In the genomic region with DNA sequence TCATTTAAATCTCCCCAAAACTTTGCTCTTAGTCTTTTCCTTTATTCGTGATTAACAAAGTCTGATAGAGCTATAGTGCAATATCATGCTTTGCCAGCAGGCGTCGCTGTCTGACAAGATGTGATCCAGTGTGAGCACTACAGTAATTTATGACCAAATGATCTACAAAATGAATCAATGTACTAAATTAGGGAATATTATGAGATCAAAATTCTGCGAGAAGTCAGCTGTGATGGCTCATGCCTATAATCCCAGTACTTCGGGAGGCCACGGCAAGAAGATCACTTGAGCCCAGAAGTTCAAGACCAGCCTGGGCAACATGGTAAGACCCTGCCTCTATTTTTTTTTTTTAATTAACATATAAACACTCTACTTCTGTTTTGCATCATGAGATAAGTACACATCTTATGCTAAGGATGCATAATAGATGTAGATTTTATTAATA, we compare ENCODE assay signal across 8 cellular contexts. TPM values are rescaled to one million over a fixed set of nuclear protein-coding genes. Genes with fewer than 3 reads are reported as not detected.
DNase-seq lines count a peak whose midpoint lies in the region; ATAC-seq and TF ChIP-seq lines count a peak whose summit lies in the region.

No MANE protein-coding gene starts in this region.

- H3K9me3 Mint-ChIP-seq in natural killer cell treated with Interleukin-12 subunit alpha and Interleukin-12 subunit beta and Interleukin-15 and Interleukin-18, amount 100 ng/mL, for 72 hours, result peaks cover 4% of the 10 kb centered on the region

- no peak for TF ChIP-seq POLR2A in suprapubic skin (IDR thresholded peaks at IDR 0.05)

- H3K27ac ChIP-seq in effector memory CD4-positive, alpha-beta T cell (ENCODE audit: insufficient read depth, low read length, poor library complexity, severe bottlenecking), result no peak overlapping the region
- H3K27ac ChIP-seq in suprapubic skin, result no peak overlapping the region

- no peak for ATAC-seq in natural killer cell treated with Interleukin-12 subunit alpha and Interleukin-12 subunit beta and Interleukin-15 and Interleukin-18, amount 100 ng/mL, for 72 hours
- ATAC-seq in GM21717 (IDR thresholded peaks at IDR 0.05; ENCODE audit: unreplicated experiment) (no peak), HG03108 (IDR thresholded peaks at IDR 0.05; ENCODE audit: unreplicated experiment) (no peak)

- H3K27me3 ChIP-seq in effector memory CD4-positive, alpha-beta T cell (replicated peaks; ENCODE audit: control insufficient read depth, insufficient read depth, low read length, poor library complexity, severe bottlenecking), result no peaks in the 10 kb centered on the region
- no peaks in the 10 kb centered on the region for H3K27me3 ChIP-seq in suprapubic skin

- H3K27ac Mint-ChIP-seq in natural killer cell treated with Interleukin-12 subunit alpha and Interleukin-12 subunit beta and Interleukin-15 and Interleukin-18, amount 100 ng/mL, for 72 hours, result no peak overlapping the region

- H3K36me3 ChIP-seq in effector memory CD4-positive, alpha-beta T cell (ENCODE audit: control insufficient read depth, insufficient read depth, low read length), result no peaks in the 10 kb centered on the region
- H3K36me3 ChIP-seq in suprapubic skin, result no peaks in the 10 kb centered on the region

- DNase-seq in GDM1 (lab: John Stamatoyannopoulos, UW), result peak; percentile 36
- DNase-seq in NAMALWA (ENCODE audit: low spot score), result peak; percentile 91
- DNase-seq in activated CD4-positive, alpha-beta T cell treated with anti-CD3 and anti-CD28 coated beads, Interleukin-2, amount 50 U/mL, for 1 hour, result peak; percentile 91
- DNase-seq in effector memory CD4-positive, alpha-beta T cell, result peak; percentile 55 to 73 (median 61)
- DNase-seq in natural killer cell treated with Interleukin-12 subunit alpha and Interleukin-12 subunit beta and Interleukin-15 and Interleukin-18, amount 100 ng/mL, for 72 hours (ENCODE audit: low spot score), result peak; percentile 75
- DNase-seq in suprapubic skin (ENCODE audit: low spot score in 2 of 2), result no peak

- peaks cover 11% of the 10 kb centered on the region for H3K36me3 Mint-ChIP-seq in natural killer cell treated with Interleukin-12 subunit alpha and Interleukin-12 subunit beta and Interleukin-15 and Interleukin-18, amount 100 ng/mL, for 72 hours

- 55% methylated on average over 6 of the region's 6 CpGs for WGBS in suprapubic skin

- H3K27me3 Mint-ChIP-seq in natural killer cell treated with Interleukin-12 subunit alpha and Interleukin-12 subunit beta and Interleukin-15 and Interleukin-18, amount 100 ng/mL, for 72 hours, result no peaks in the 10 kb centered on the region

- peak; percentile 71 to 95 for TF ChIP-seq CTCF in suprapubic skin (IDR thresholded peaks at IDR 0.05)

- no peak overlapping the region for H3K4me3 ChIP-seq in effector memory CD4-positive, alpha-beta T cell (ENCODE audit: insufficient read depth, low read depth, low read length, poor library complexity, severe bottlenecking)
- no peak overlapping the region for H3K4me3 ChIP-seq in suprapubic skin

- H3K4me3 Mint-ChIP-seq in natural killer cell treated with Interleukin-12 subunit alpha and Interleukin-12 subunit beta and Interleukin-15 and Interleukin-18, amount 100 ng/mL, for 72 hours, result no peak overlapping the region

- peaks cover 14 to 22% of the 10 kb centered on the region in 2 donors for H3K4me1 Mint-ChIP-seq in natural killer cell treated with Interleukin-12 subunit alpha and Interleukin-12 subunit beta and Interleukin-15 and Interleukin-18, amount 100 ng/mL, for 72 hours (ENCODE audit: low read depth in 2 of 2)

- H3K9me3 ChIP-seq in effector memory CD4-positive, alpha-beta T cell (ENCODE audit: control insufficient read depth, low read length), result peaks cover 6% of the 10 kb centered on the region
- H3K9me3 ChIP-seq in suprapubic skin, result no peaks in the 10 kb centered on the region

- TF ChIP-seq EP300 in suprapubic skin (IDR thresholded peaks at IDR 0.05), result no peak

- H3K4me1 ChIP-seq in effector memory CD4-positive, alpha-beta T cell (ENCODE audit: control insufficient read depth, insufficient read depth, low read length, poor library complexity, severe bottlenecking), result peaks cover 6% of the 10 kb centered on the region
- peaks cover 28% of the 10 kb centered on the region for H3K4me1 ChIP-seq in suprapubic skin

RNA-seq across cellular contexts. Expression of gene SPSB1, which starts 3.6 kb away (rescaled TPM):
- total RNA-seq in natural killer cell treated with Interleukin-12 subunit alpha and Interleukin-12 subunit beta and Interleukin-15 and Interleukin-18, amount 100 ng/mL, for 72 hours, result 1 to 10 TPM in 1 of 2 donors, under 1 TPM in 1; 0.78 to 1.4 TPM
- 10 to 100 TPM; 28.3 to 49.2 (median 42.1) TPM for total RNA-seq in suprapubic skin

RNA-seq across cellular contexts. Expression of gene H6PD, which starts 54.5 kb away (rescaled TPM):
- 10 to 100 TPM; 14.1 to 15.1 TPM for total RNA-seq in natural killer cell treated with Interleukin-12 subunit alpha and Interleukin-12 subunit beta and Interleukin-15 and Interleukin-18, amount 100 ng/mL, for 72 hours
- total RNA-seq in suprapubic skin, result 100 to 1,000 TPM in 2 of 4 donors, 10 to 100 TPM in 2; 83.6 to 130 (median 106) TPM

Comparison
In these comparisons a context has a peak if more than half of its experiments do, and no peak if none do; other contexts are left out.
1. DNase-seq: peak in GDM1 (single experiment), NAMALWA (single experiment), activated CD4-positive, alpha-beta T cell treated with anti-CD3 and anti-CD28 coated beads, Interleukin-2, amount 50 U/mL, for 1 hour (single experiment), effector memory CD4-positive, alpha-beta T cell (3 of 3) and natural killer cell treated with Interleukin-12 subunit alpha and Interleukin-12 subunit beta and Interleukin-15 and Interleukin-18, amount 100 ng/mL, for 72 hours (single experiment); none in suprapubic skin (0 of 2).
2. RNA of gene SPSB1, which starts 3.6 kb away (total RNA-seq): 28.3 to 49.2 TPM in suprapubic skin; 0.78 to 1.4 TPM in natural killer cell treated with Interleukin-12 subunit alpha and Interleukin-12 subunit beta and Interleukin-15 and Interleukin-18, amount 100 ng/mL, for 72 hours; every median in the first group is over 10 times any median in the second.
3. RNA of gene H6PD, which starts 54.5 kb away (total RNA-seq): 83.6 to 130 TPM in suprapubic skin; 14.1 to 15.1 TPM in natural killer cell treated with Interleukin-12 subunit alpha and Interleukin-12 subunit beta and Interleukin-15 and Interleukin-18, amount 100 ng/mL, for 72 hours; every median in the first group is over 4 times any median in the second.